Comparison of ENCODE assay signal across 1 cellular context in genomic region chr5:44089419-44090125, GRCh38.
TF ChIP-seq lines count a peak whose summit lies in the region.

No MANE protein-coding gene starts in this region.

TF ChIP-seq in GM23338, 12 proteins besides CTCF, POLR2A, EP300 and RAD21 (continued from another document):
- TF ChIP-seq REST (IDR thresholded peaks at IDR 0.05; ENCODE audit: unreplicated experiment) (no peak), ZNF331 (CRISPR knock-in tag; IDR thresholded peaks at IDR 0.05; ENCODE audit: low read depth) (no peak), EZH2phosphoT487 (IDR thresholded peaks at IDR 0.05; ENCODE audit: unreplicated experiment) (no peak), STAT1 (IDR thresholded peaks at IDR 0.05; ENCODE audit: unreplicated experiment) (no peak), ZNF114 (CRISPR knock-in tag; IDR thresholded peaks at IDR 0.05) (no peak), NANOG (IDR thresholded peaks at IDR 0.05; ENCODE audit: borderline replicate concordance) (no peak), POLR2AphosphoS5 (IDR thresholded peaks at IDR 0.05; ENCODE audit: low read depth) (no peak), EZH2 (IDR thresholded peaks at IDR 0.05; ENCODE audit: low read depth, unreplicated experiment) (no peak), JUNB (IDR thresholded peaks at IDR 0.05; ENCODE audit: unreplicated experiment) (no peak), CREB1 (CRISPR knock-in tag; IDR thresholded peaks at IDR 0.05; ENCODE audit: low read depth) (no peak), ZNF462 (CRISPR knock-in tag; IDR thresholded peaks at IDR 0.05) (no peak)
